ENCODE assay signal across 9 cellular contexts in the genomic region with DNA sequence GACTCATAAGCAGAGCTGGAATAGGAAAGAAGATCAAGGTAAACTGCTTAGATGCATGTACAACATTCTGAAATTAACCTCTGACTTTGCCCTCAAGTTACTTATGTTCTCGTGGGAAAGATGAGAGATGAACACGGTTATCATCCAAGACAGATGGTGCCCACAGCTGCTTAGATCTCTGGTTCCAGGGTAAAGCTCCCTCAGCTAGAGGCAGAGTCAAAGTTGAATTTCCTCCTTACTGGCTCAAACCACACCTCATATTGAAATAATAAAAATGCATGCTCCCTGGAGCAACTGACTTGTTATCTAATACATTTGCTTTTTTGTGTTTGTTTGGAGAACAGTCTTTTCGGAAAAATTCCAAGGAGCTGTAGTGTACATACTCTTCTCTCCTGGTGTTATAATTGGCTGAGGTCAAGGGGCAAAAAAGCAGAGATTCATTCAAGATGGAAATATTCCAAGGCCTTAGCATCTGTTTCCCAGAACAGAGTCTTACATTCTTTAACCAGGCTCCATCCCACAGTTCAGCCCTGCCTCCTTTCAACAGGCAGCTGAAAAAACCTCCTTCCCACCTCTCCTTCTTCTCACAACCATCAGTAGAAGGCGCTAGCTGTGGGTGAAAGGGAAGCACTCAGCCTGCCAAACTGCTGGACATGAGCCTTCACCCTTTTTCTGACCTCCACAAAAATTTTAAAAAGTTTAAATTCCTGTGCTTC. TPM values are rescaled to one million over a fixed set of nuclear protein-coding genes. Genes with fewer than 3 reads are reported as not detected.
DNase-seq lines count a peak whose midpoint lies in the region; FAIRE-seq and TF ChIP-seq lines count a peak whose summit lies in the region.
"Had no signal": no experiment of that assay in that cellular context is flagged by ENCODE, and none has a peak within 500 bp of the region (broad histone marks: within the 10 kb centered on the region; RNA-seq: fewer than 3 reads in every experiment).

No MANE protein-coding gene starts in this region.

- DNase-seq in NCI-H524 treated with DMSO at 0.1 percent for 48 hours (lab: John Stamatoyannopoulos, UW) (peak; percentile 50), H1 (ENCODE audit: low read depth in 1 of 2, low spot score in 2 of 2) (no peak), mesenchymal stem cell (peak; percentile 66), tibial artery (peak; percentile 76 to 83), NCI-H345 (lab: John Stamatoyannopoulos, UW) (no peak), CD14-positive monocyte (ENCODE audit: low spot score) (no peak), NCI-H1436 (lab: John Stamatoyannopoulos, UW) (no peak)
- DNase-seq: activated effector memory CD4-positive, alpha-beta T cell treated with anti-CD3 and anti-CD28 coated beads, Interleukin-2, amount 50 U/mL, for 16 hours; small intestine had no signal

- no peak overlapping the region for H2BK5ac ChIP-seq in H1 (ENCODE audit: low read depth, low read length)
- no peak overlapping the region for H2BK5ac ChIP-seq in mesenchymal stem cell (ENCODE audit: low read depth, low read length, poor library complexity, severe bottlenecking)

- no peaks in the 10 kb centered on the region for H3K27me3 ChIP-seq in H1 (replicated peaks in 1 of 4; ENCODE audit: control insufficient read depth in 3 of 4, extremely low read depth in 1 of 4, insufficient read depth in 3 of 4, low read length in 3 of 4)
- H3K27me3 ChIP-seq in mesenchymal stem cell (ENCODE audit: control insufficient read depth in 1 of 2, insufficient read depth in 1 of 2, low read length in 2 of 2), result no peaks in the 10 kb centered on the region
- H3K27me3 ChIP-seq in tibial artery, result no peaks in the 10 kb centered on the region

- TF ChIP-seq POLR2A in H1 (IDR thresholded peaks at IDR 0.05; ENCODE audit: control extremely low read depth in 1 of 2, low read depth in 2 of 2, low read length in 2 of 2), result no peak

- H4K91ac ChIP-seq in H1 (replicated peaks; ENCODE audit: insufficient read length, low read length) (no peak overlapping the region), mesenchymal stem cell (ENCODE audit: low read length) (no peak overlapping the region)

- H4K20me1 ChIP-seq in H1 (replicated peaks in 1 of 2; ENCODE audit: control insufficient read depth in 1 of 2, insufficient read depth in 2 of 2, low read length in 2 of 2), result no peaks in the 10 kb centered on the region

- 0 out of 2 replicates have a peak overlapping the region, but pooled peaks have one; percentile 7 for H2BK20ac ChIP-seq in H1 (ENCODE audit: low read length)

- H3K36me3 ChIP-seq in H1 (ENCODE audit: control insufficient read depth in 2 of 4, insufficient read depth in 4 of 4, low read length in 3 of 4) (no peaks in the 10 kb centered on the region), mesenchymal stem cell (ENCODE audit: control insufficient read depth in 1 of 2, insufficient read depth in 2 of 2, low read depth in 1 of 2, low read length in 2 of 2) (no peaks in the 10 kb centered on the region), tibial artery (no peaks in the 10 kb centered on the region)

- H2AFZ ChIP-seq in H1 (ENCODE audit: low read length) (0 out of 2 replicates have a peak overlapping the region, but pooled peaks have one; percentile 45), mesenchymal stem cell (ENCODE audit: low read depth, low read length) (no peak overlapping the region)

- H3K23me2 ChIP-seq in H1 (ENCODE audit: low read depth, low read length), result no peaks in the 10 kb centered on the region

- H3K4me1 Mint-ChIP-seq in CD14-positive monocyte, result no peaks in the 10 kb centered on the region

- 83% methylated on average over 4 of the region's 4 CpGs; no CpG with 5 or more reads in 1 of the 2 experiments for WGBS in H1 (ENCODE audit: extremely low coverage in 1 of 2, insufficient coverage in 1 of 2, insufficient read length in 1 of 2, insufficient replicate concordance in 2 of 2, low coverage in 1 of 2, low lambda C conversion rate in 2 of 2, missing lambda C conversion rate in 1 of 2), 2 experiments
- 60% methylated on average over 4 of the region's 4 CpGs for WGBS in mesenchymal stem cell

- H2BK120ac ChIP-seq in H1 (replicated peaks; ENCODE audit: low read depth, low read length) (no peak overlapping the region), mesenchymal stem cell (ENCODE audit: low read depth, low read length) (no peak overlapping the region)

- H3K14ac ChIP-seq in H1 (ENCODE audit: insufficient read length) (no peak overlapping the region), mesenchymal stem cell (ENCODE audit: low read length in 2 of 2) (no peak overlapping the region)

- H3K4me1 ChIP-seq in H1 (replicated peaks in 1 of 4; ENCODE audit: control insufficient read depth in 3 of 4, insufficient read depth in 4 of 4, low read length in 3 of 4), result peaks cover 0 to 6% (median 0%) of the 10 kb centered on the region in 4 experiments; a peak in 1 of 7 replicates
- no peaks in the 10 kb centered on the region for H3K4me1 ChIP-seq in mesenchymal stem cell (ENCODE audit: control insufficient read depth, insufficient read depth, low read depth, low read length)
- H3K4me1 ChIP-seq in tibial artery, result peaks cover 0 to 76% (median 42%) of the 10 kb centered on the region in 4 donors

- H3K9me3 Mint-ChIP-seq in CD14-positive monocyte, result peaks cover 0 to 4% (median 0%) of the 10 kb centered on the region in 7 donors

- POLR2A ChIA-PET in H1 (lab: Charles Lee; ENCODE audit: partially characterized antibody), result interaction anchor here (1.2 kb wide), 1 partner anchor 10 kb away, joined by 3 read pairs; no protein-coding TSS in a partner anchor

- intact Hi-C loops in tibial artery (cut with DNase I; ENCODE audit: low total_unique reads), result loop anchor here (10.0 kb wide), 1 partner anchor 73 kb away; no protein-coding TSS in a partner anchor
- intact Hi-C loops in CD14-positive monocyte (cut with micrococcal nuclease), result no loop called here

- no peak overlapping the region for H3K56ac ChIP-seq in H1 (replicated peaks; ENCODE audit: insufficient read length, low read depth, low read length)

- H3K9ac ChIP-seq in H1 (replicated peaks in 1 of 4; ENCODE audit: extremely low read depth in 1 of 4, low read depth in 3 of 4, low read length in 3 of 4) (no peak overlapping the region), mesenchymal stem cell (ENCODE audit: low read length) (peak overlapping the region; percentile 77)

- TF ChIP-seq EP300 in H1 (IDR thresholded peaks at IDR 0.05; ENCODE audit: borderline replicate concordance in 1 of 2, low read depth in 2 of 2, low read length in 2 of 2), result no peak

- H2BK12ac ChIP-seq in H1 (ENCODE audit: low read depth, low read length) (no peak overlapping the region), mesenchymal stem cell (ENCODE audit: low read length in 2 of 2) (peak overlapping the region in 1 of 2 experiments; percentile 33)

- no peak overlapping the region for H4K5ac ChIP-seq in H1 (ENCODE audit: insufficient read length, low read depth, low read length)

- no peak overlapping the region for H3K27ac Mint-ChIP-seq in CD14-positive monocyte

- H3K23ac ChIP-seq in H1 (ENCODE audit: insufficient read length), result no peak overlapping the region
- no peak overlapping the region for H3K23ac ChIP-seq in mesenchymal stem cell (ENCODE audit: low read length in 2 of 2)

- no peaks in the 10 kb centered on the region for H3K79me2 ChIP-seq in H1 (ENCODE audit: control insufficient read depth in 1 of 2, insufficient read depth in 2 of 2, low read length in 2 of 2)

- no peaks in the 10 kb centered on the region for H3K9me3 ChIP-seq in H1 (ENCODE audit: insufficient read depth in 2 of 2, low read depth in 1 of 2, low read length in 1 of 2)
- H3K9me3 ChIP-seq in mesenchymal stem cell (ENCODE audit: control insufficient read depth, low read length), result no peaks in the 10 kb centered on the region
- H3K9me3 ChIP-seq in tibial artery, result no peaks in the 10 kb centered on the region

- H3K4me3 ChIP-seq in H1 (ENCODE audit: extremely low read depth in 1 of 4, insufficient read depth in 2 of 4, low read depth in 3 of 4, low read length in 4 of 4) (no peak overlapping the region), mesenchymal stem cell (ENCODE audit: insufficient read depth in 1 of 2, low read depth in 1 of 2, low read length in 2 of 2) (peak overlapping the region in 1 of 2 experiments; percentile 44), tibial artery (peak overlapping the region in 1 of 2 donors; percentile 16)

- H3K27me3 Mint-ChIP-seq in CD14-positive monocyte (ENCODE audit: low read depth in 3 of 3), result peaks cover 0 to 2% (median 2%) of the 10 kb centered on the region in 3 donors

- H2BK15ac ChIP-seq in H1 (ENCODE audit: low read length) (no peak overlapping the region), mesenchymal stem cell (ENCODE audit: low read depth, poor library complexity, severe bottlenecking) (no peak overlapping the region)

- H3K4ac ChIP-seq in H1 (replicated peaks; ENCODE audit: insufficient read length, low read depth, low read length) (no peak overlapping the region), mesenchymal stem cell (ENCODE audit: low read depth in 1 of 2, low read length in 2 of 2) (no peak overlapping the region)

- H3K18ac ChIP-seq in H1 (ENCODE audit: extremely low read depth, low read length), result no peak overlapping the region
- no peak overlapping the region for H3K18ac ChIP-seq in mesenchymal stem cell (ENCODE audit: low read depth in 1 of 2, low read length in 2 of 2)

- no peak overlapping the region for H4K8ac ChIP-seq in H1 (ENCODE audit: extremely low read depth, insufficient read depth, low read length)
- no peak overlapping the region for H4K8ac ChIP-seq in mesenchymal stem cell (ENCODE audit: low read length)

- FAIRE-seq in H1 (lab: Jason Lieb, UNC), result no peak
- FAIRE-seq: small intestine had no signal

- TF ChIP-seq CTCF in H1 (IDR thresholded peaks at IDR 0.05; ENCODE audit: control extremely low read depth in 1 of 3, insufficient read depth in 1 of 3, low read depth in 1 of 3, low read length in 3 of 3), result peak; percentile 52 to 76 (median 56)
- TF ChIP-seq CTCF in tibial artery (IDR thresholded peaks at IDR 0.05), result peak in 1 of 2 experiments; percentile 36
- no peak for TF ChIP-seq CTCF in CD14-positive monocyte (IDR thresholded peaks at IDR 0.05)

- no peak overlapping the region for H3K27ac ChIP-seq in H1 (ENCODE audit: low read depth, low read length)
- H3K27ac ChIP-seq in mesenchymal stem cell (ENCODE audit: low read length, poor library complexity, severe bottlenecking), result no peak overlapping the region
- H3K27ac ChIP-seq in tibial artery, result peak overlapping the region; percentile 78 to 83

- H3K4me2 ChIP-seq in H1 (ENCODE audit: insufficient read depth in 1 of 2, low read depth in 2 of 2, low read length in 2 of 2), result no peak overlapping the region
- no peak overlapping the region for H3K4me2 ChIP-seq in mesenchymal stem cell (ENCODE audit: low read length, poor library complexity, severe bottlenecking)

- no peak overlapping the region for H3K4me3 Mint-ChIP-seq in CD14-positive monocyte

- CTCF ChIA-PET in H1 (lab: Charles Lee; ENCODE audit: partially characterized antibody), result interaction anchor here (0.6 to 2.9 kb wide), 11 partner anchors 8 to 475 kb away, joined by 3 to 20 read pairs (median 4); a partner anchor contains a TSS

- TF ChIP-seq RAD21 in H1 (IDR thresholded peaks at IDR 0.05 in 1 of 2, conservative IDR thresholded peaks at IDR 0.05 in 1 of 2; ENCODE audit: low read depth in 2 of 2, low read length in 2 of 2), result peak; percentile 36 to 50

- H3K79me1 ChIP-seq in H1 (ENCODE audit: low read depth, low read length) (no peaks in the 10 kb centered on the region), mesenchymal stem cell (replicated peaks; ENCODE audit: low read length, poor library complexity, severe bottlenecking) (no peaks in the 10 kb centered on the region)

- H2AK5ac ChIP-seq in H1 (ENCODE audit: low read depth, low read length) (no peak overlapping the region), mesenchymal stem cell (ENCODE audit: low read length, severe bottlenecking) (no peak overlapping the region)

- no peaks in the 10 kb centered on the region for H3K36me3 Mint-ChIP-seq in CD14-positive monocyte

RNA-seq across cellular contexts. Expression of a gene that starts 43.6 kb away (rescaled TPM):
- total RNA-seq in H1 (2021; fragmentation: NEBNext Ultra II Directional; extraction: Animal tissue kit (Norgen Biotek cat#: 25700)), result not detected in 2 replicates
- polyA plus RNA-seq in H1 (2011; rRNA removed) (not detected in 2 replicates), CD14-positive monocyte (not detected)
- not detected for polyA plus RNA-seq in H1 (2011; cell fraction: cytosol; rRNA removed)
- polyA plus RNA-seq in H1 (2011; cell fraction: nucleus; rRNA removed), result not detected
- polyA plus RNA-seq in H1 (2012, experiment 1 of 2), result not detected in 4 replicates
- polyA plus RNA-seq in H1 (2012, experiment 2 of 2), result not detected
- polyA plus RNA-seq in H1 (2013, experiment 1 of 2), result 0.10 TPM
- polyA plus RNA-seq in H1 (2013, experiment 2 of 2), result 0.04 TPM
- polyA minus RNA-seq in H1 (2011; rRNA and poly(A)+ RNA removed), result 0.15 TPM in 1 of 2 replicates, not detected in the other
- polyA minus RNA-seq in H1 (2011; cell fraction: cytosol; rRNA and poly(A)+ RNA removed), result not detected
- polyA minus RNA-seq in H1 (2011; cell fraction: nucleus; rRNA and poly(A)+ RNA removed), result 0.80 TPM
- polyA plus RNA-seq in mesenchymal stem cell (2013, experiment 1 of 2), result 0.03 TPM
- 0.04 TPM for polyA plus RNA-seq in mesenchymal stem cell (2013, experiment 2 of 2)

RNA-seq across cellular contexts. Expression of a gene that starts 50.8 kb away (rescaled TPM):
- total RNA-seq in H1 (2021; fragmentation: NEBNext Ultra II Directional; extraction: Animal tissue kit (Norgen Biotek cat#: 25700)), result not detected in 2 replicates
- not detected in 2 replicates for polyA plus RNA-seq in H1 (2011; rRNA removed)
- not detected for polyA plus RNA-seq in H1 (2011; cell fraction: cytosol; rRNA removed)
- polyA plus RNA-seq in H1 (2011; cell fraction: nucleus; rRNA removed), result not detected
- not detected in 4 replicates for polyA plus RNA-seq in H1 (2012, experiment 1 of 2)
- not detected for polyA plus RNA-seq in H1 (2012, experiment 2 of 2)
- not detected for polyA plus RNA-seq in H1 (2013, experiment 1 of 2)
- polyA plus RNA-seq in H1 (2013, experiment 2 of 2), result 0.07 TPM
- not detected in 2 replicates for polyA minus RNA-seq in H1 (2011; rRNA and poly(A)+ RNA removed)
- not detected for polyA minus RNA-seq in H1 (2011; cell fraction: cytosol; rRNA and poly(A)+ RNA removed)
- not detected for polyA minus RNA-seq in H1 (2011; cell fraction: nucleus; rRNA and poly(A)+ RNA removed)
- 0.08 TPM for polyA plus RNA-seq in mesenchymal stem cell (2013, experiment 1 of 2)
- polyA plus RNA-seq in mesenchymal stem cell (2013, experiment 2 of 2), result 0.03 TPM
- not detected for polyA plus RNA-seq in CD14-positive monocyte

Comparison
In these comparisons a context has a peak if more than half of its experiments do, and no peak if none do; other contexts are left out.
1. DNase-seq: peak in NCI-H524 treated with DMSO at 0.1 percent for 48 hours (single experiment), mesenchymal stem cell (single experiment) and tibial artery (2 of 2); none in H1 (0 of 2), NCI-H345 (single experiment), CD14-positive monocyte (single experiment) and NCI-H1436 (single experiment).
2. H3K27ac ChIP-seq: peak in tibial artery (2 of 2); none in H1 (single experiment) and mesenchymal stem cell (single experiment).